8 cellular contexts compared by ENCODE assay signal in the genomic region with DNA sequence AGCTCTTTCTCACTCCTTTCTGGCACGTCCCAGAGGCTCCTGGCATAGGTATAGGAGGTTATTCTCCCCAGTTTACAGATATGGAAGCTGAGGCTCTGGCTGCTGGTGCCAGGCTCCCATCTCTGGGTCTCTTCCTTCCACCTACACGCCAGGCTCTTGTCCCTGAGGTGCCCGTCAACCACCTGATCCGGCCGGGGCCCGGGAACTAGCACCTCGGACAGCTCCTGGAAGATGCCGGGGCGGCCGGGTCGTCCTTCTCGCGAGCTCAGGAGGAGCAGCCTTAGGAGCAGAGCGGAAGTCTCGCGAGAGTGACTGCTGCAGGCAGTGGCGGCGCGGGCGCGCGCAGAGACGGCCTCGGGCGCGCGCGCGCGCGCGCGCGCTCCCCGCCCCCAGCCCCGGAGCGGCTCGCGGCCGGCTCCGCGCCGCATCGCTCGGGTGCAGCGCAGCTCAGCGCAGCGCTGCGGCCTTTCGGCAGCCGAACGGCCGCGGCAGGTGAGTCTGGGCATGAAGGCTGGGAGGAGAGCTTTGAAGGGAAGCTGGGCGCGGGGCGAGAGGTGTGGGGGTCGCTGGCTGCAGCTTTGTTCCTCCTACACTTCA. TPM values are rescaled to one million over a fixed set of nuclear protein-coding genes. Genes with fewer than 3 reads are reported as not detected.
DNase-seq lines count a peak whose midpoint lies in the region; ATAC-seq and TF ChIP-seq lines count a peak whose summit lies in the region.

A gene with protein sequence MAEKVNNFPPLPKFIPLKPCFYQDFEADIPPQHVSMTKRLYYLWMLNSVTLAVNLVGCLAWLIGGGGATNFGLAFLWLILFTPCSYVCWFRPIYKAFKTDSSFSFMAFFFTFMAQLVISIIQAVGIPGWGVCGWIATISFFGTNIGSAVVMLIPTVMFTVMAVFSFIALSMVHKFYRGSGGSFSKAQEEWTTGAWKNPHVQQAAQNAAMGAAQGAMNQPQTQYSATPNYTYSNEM (plus strand): TSS at position 382 of the 597 bp plus-strand sequence. CDS start 16,277 bp downstream, outside the sequence.

- peak within 1 kb of the TSS; percentile 50 to 60 for H3K4me3 ChIP-seq in HCT116 (replicated peaks in 1 of 2; ENCODE audit: low read depth in 1 of 2, low read length in 2 of 2)
- H3K4me3 ChIP-seq in adrenal gland, result peak within 1 kb of the TSS in 2 of 4 donors; percentile 61 to 91
- H3K4me3 ChIP-seq in ovary, result peak within 1 kb of the TSS; percentile 48
- H3K4me3 ChIP-seq in thoracic aorta, result peak within 1 kb of the TSS; percentile 82

- TF ChIP-seq RAD21 in HCT116 (IDR thresholded peaks at IDR 0.05; ENCODE audit: low read depth), result no peak

- WGBS in adrenal gland, 4 donors, result 1 to 3% (median 1%) methylated on average over 8 to 58 of the region's 58 CpGs
- 1 to 2% (median 1%) methylated on average over 18 to 58 of the region's 58 CpGs for WGBS in ovary, 3 donors

- H3K9me3 ChIP-seq in HCT116 (ENCODE audit: control insufficient read depth in 1 of 2, insufficient read depth in 1 of 2, low read depth in 1 of 2, low read length in 2 of 2) (no peaks in the 10 kb centered on the region), adrenal gland (replicated peaks in 1 of 3) (no peaks in the 10 kb centered on the region), ovary (no peaks in the 10 kb centered on the region), thoracic aorta (no peaks in the 10 kb centered on the region)

- H3K9me2 ChIP-seq in HCT116 (ENCODE audit: insufficient read depth), result no peaks in the 10 kb centered on the region

- peak within 1 kb of the TSS; percentile 44; the same call in 1 of the 2 replicates for H3K9ac ChIP-seq in HCT116 (ENCODE audit: low read length)

- intact Hi-C loops in HCT116 (cut with micrococcal nuclease), result no loop called here
- intact Hi-C loops in adrenal gland (cut with DNase I), result no loop called here
- intact Hi-C loops in cardiac septum (cut with DNase I), result no loop called here
- intact Hi-C loops in ovary (cut with DNase I), result loop anchor here in 1 of 4 donors (10.0 kb wide), 1 partner anchor 220 kb away; no protein-coding TSS in a partner anchor

- H3K4me2 ChIP-seq in HCT116 (ENCODE audit: low read length), result peak within 1 kb of the TSS; percentile 82

- POLR2A ChIA-PET in HCT116 (lab: Charles Lee), result interaction anchor here (0.9 to 1.0 kb wide), 2 partner anchors 16 to 38 kb away, joined by 3 to 5 read pairs; a partner anchor contains a TSS

- H3K27me3 ChIP-seq in HCT116 (ENCODE audit: insufficient read depth, low read length) (peaks cover 11% of the 10 kb centered on the region; the same call in 1 of the 2 replicates), adrenal gland (no peaks in the 10 kb centered on the region), ovary (no peaks in the 10 kb centered on the region), thoracic aorta (replicated peaks; ENCODE audit: insufficient read depth) (no peaks in the 10 kb centered on the region)

- H3K4me1 ChIP-seq in HCT116 (ENCODE audit: control insufficient read depth in 1 of 2, insufficient read depth in 2 of 2, low read length in 2 of 2) (peaks cover 0 to 5% of the 10 kb centered on the region in 2 experiments; a peak in 1 of 4 replicates), adrenal gland (replicated peaks in 1 of 2) (peaks cover 6 to 15% of the 10 kb centered on the region in 2 donors), ovary (ENCODE audit: insufficient read depth) (peaks cover 8% of the 10 kb centered on the region), thoracic aorta (ENCODE audit: control insufficient read depth in 1 of 2, low read depth in 2 of 2) (peaks cover 5 to 14% of the 10 kb centered on the region in 2 donors)

- H2AFZ ChIP-seq in HCT116 (ENCODE audit: low read depth, low read length, poor library complexity, severe bottlenecking), result peak within 1 kb of the TSS; percentile 45

- TF ChIP-seq CTCF in HCT116 (IDR thresholded peaks at IDR 0.05 in 2 of 3, conservative IDR thresholded peaks at IDR 0.05 in 1 of 3; ENCODE audit: borderline replicate concordance in 1 of 3, insufficient read depth in 1 of 3, low read depth in 2 of 3, low read length in 2 of 3), result no peak
- no peak for TF ChIP-seq CTCF in adrenal gland (IDR thresholded peaks at IDR 0.05)
- TF ChIP-seq CTCF in ovary (IDR thresholded peaks at IDR 0.05), result no peak
- no peak for TF ChIP-seq CTCF in thoracic aorta (IDR thresholded peaks at IDR 0.05)

- ATAC-seq in HCT116 (peak; percentile 99), thoracic aorta (ENCODE audit: insufficient number of reproducible peaks, low FRiP score, low read depth) (peak; percentile 45)

- H3K27ac ChIP-seq in HCT116 (ENCODE audit: low read depth, low read length), result no peak within 1 kb of the TSS; the same call in 1 of the 2 replicates
- H3K27ac ChIP-seq in adrenal gland, result peak within 1 kb of the TSS in 2 of 5 donors; percentile 32 to 57
- H3K27ac ChIP-seq in ovary, result no peak within 1 kb of the TSS
- no peak within 1 kb of the TSS for H3K27ac ChIP-seq in thoracic aorta

- no TSS peak for BruUV-seq in HCT116 (replicated peaks; lab: Mats Ljungman, UMichigan)

- CTCF ChIA-PET in HCT116 (lab: Charles Lee), result interaction anchor here (0.6 to 1.3 kb wide), 3 partner anchors 209 to 304 kb away, joined by 3 to 4 read pairs (median 3); no protein-coding TSS in a partner anchor

- TF ChIP-seq EP300 in ovary (IDR thresholded peaks at IDR 0.05), result no peak

- no peaks in the 10 kb centered on the region for H3K79me2 ChIP-seq in HCT116 (ENCODE audit: insufficient read depth, low read length)

- H3K36me3 ChIP-seq in HCT116 (ENCODE audit: control insufficient read depth in 1 of 2, insufficient read depth in 2 of 2, low read length in 2 of 2) (no peaks in the 10 kb centered on the region), adrenal gland (replicated peaks in 1 of 2) (no peaks in the 10 kb centered on the region), ovary (no peaks in the 10 kb centered on the region), thoracic aorta (no peaks in the 10 kb centered on the region)

- no peaks in the 10 kb centered on the region for H4K20me1 ChIP-seq in HCT116 (ENCODE audit: insufficient read depth)

- RAD21 ChIA-PET in HCT116 (lab: Charles Lee; ENCODE audit: low non-redundant PET in 1 of 2, low total read pairs in 2 of 2, uncharacterized antibody in 2 of 2, unreplicated experiment in 2 of 2), result interaction anchor here in 1 of 2 experiments (0.6 kb wide), 1 partner anchor 8 kb away, joined by 3 read pairs; no protein-coding TSS in a partner anchor

- DNase-seq in DMS153 (lab: John Stamatoyannopoulos, UW), result peak; percentile 77
- DNase-seq in HCT116 (ENCODE audit: low read depth, low spot score), result peak; percentile 87
- DNase-seq in NCI-H1436 (lab: John Stamatoyannopoulos, UW), result peak; percentile 97
- peak; percentile 88 for DNase-seq in T follicular helper cell (ENCODE audit: low read depth)
- DNase-seq in adrenal gland, result peak; percentile 96 to 98 (median 97)
- peak; percentile 93 for DNase-seq in cardiac septum (ENCODE audit: low spot score)
- peak; percentile 94 to 97 (median 94) for DNase-seq in ovary
- DNase-seq in thoracic aorta (ENCODE audit: low spot score), result peak; percentile 74

- no peak for TF ChIP-seq POLR2A in HCT116 (IDR thresholded peaks at IDR 0.05; ENCODE audit: borderline replicate concordance, extremely low read depth, insufficient read depth, insufficient read length)
- TF ChIP-seq POLR2A in adrenal gland (IDR thresholded peaks at IDR 0.05), result peak; percentile 47 to 67
- no peak for TF ChIP-seq POLR2A in ovary (IDR thresholded peaks at IDR 0.05)

TF ChIP-seq in HCT116, 20 proteins besides CTCF, POLR2A, EP300 and RAD21 (continues in another document):
- TF ChIP-seq FOSL1 (IDR thresholded peaks at IDR 0.05; ENCODE audit: low read depth) (no peak), POLR2AphosphoS5 (IDR thresholded peaks at IDR 0.05; ENCODE audit: low read depth, low read length) (peak; percentile 38; the same call in 1 of the 2 replicates), JUND (IDR thresholded peaks at IDR 0.05) (no peak), EGR1 (IDR thresholded peaks at IDR 0.05; ENCODE audit: low read depth) (no peak), YY1 (IDR thresholded peaks at IDR 0.05; ENCODE audit: extremely low read depth, insufficient replicate concordance, low read depth, low read length) (peak; percentile 67), SRF (IDR thresholded peaks at IDR 0.05; ENCODE audit: low read depth) (no peak), EZH2phosphoT487 (IDR thresholded peaks at IDR 0.05; ENCODE audit: borderline replicate concordance) (no peak), CBX3 (IDR thresholded peaks at IDR 0.05; ENCODE audit: low read depth) (no peak), TCF7L2 (IDR thresholded peaks at IDR 0.05; ENCODE audit: borderline replicate concordance, extremely low read depth, insufficient read depth, insufficient read length) (peak; percentile 9), ZNF274 (IDR thresholded peaks at IDR 0.05; ENCODE audit: low read depth, low read length) (no peak), SP1 (IDR thresholded peaks at IDR 0.05; ENCODE audit: low read depth) (no peak), EZH2 (IDR thresholded peaks at IDR 0.05) (no peak)
- TF ChIP-seq, protein P1, sequence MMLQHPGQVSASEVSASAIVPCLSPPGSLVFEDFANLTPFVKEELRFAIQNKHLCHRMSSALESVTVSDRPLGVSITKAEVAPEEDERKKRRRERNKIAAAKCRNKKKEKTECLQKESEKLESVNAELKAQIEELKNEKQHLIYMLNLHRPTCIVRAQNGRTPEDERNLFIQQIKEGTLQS (IDR thresholded peaks at IDR 0.05), result no peak
- TF ChIP-seq, protein P2, sequence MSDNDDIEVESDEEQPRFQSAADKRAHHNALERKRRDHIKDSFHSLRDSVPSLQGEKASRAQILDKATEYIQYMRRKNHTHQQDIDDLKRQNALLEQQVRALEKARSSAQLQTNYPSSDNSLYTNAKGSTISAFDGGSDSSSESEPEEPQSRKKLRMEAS (IDR thresholded peaks at IDR 0.05), result no peak; the same call in 1 of the 2 replicates

RNA-seq across cellular contexts. Expression of the gene that starts here (rescaled TPM):
- total RNA-seq in HCT116 (2021; ENCODE audit: unreplicated experiment) (6.2 TPM), adrenal gland (10 to 100 TPM; 12.9 to 47.2 (median 29.1) TPM), cardiac septum (3.6 TPM), ovary (10 to 100 TPM in 1 of 7 donors, 1 to 10 TPM in 6; 2.6 to 10.1 (median 5.7) TPM), thoracic aorta (1 to 10 TPM; 1.5 to 3.5 TPM)
- polyA plus RNA-seq in HCT116 (2012), result 5.6 and 7.4 TPM in 2 replicates
- polyA plus RNA-seq in adrenal gland (10 to 100 TPM; 10.2 to 22.0 (median 19.7) TPM), ovary (10 to 100 TPM in 1 of 2 donors, 1 to 10 TPM in 1; 4.6 to 17.8 TPM)

Comparison
In these comparisons a context has a peak if more than half of its experiments do, and no peak if none do; other contexts are left out.
1. POLR2A ChIP-seq: peak in adrenal gland (2 of 2); none in HCT116 (single experiment) and ovary (single experiment).
2. Peak in every context shown above with its lines, with median percentiles within 50 percentile points of each other: DNase-seq.